In genomic region chr16:89299357-89300111, GRCh38 we compare ENCODE assay signal across 8 cellular contexts.
DNase-seq lines count a peak whose midpoint lies in the region; ATAC-seq, FAIRE-seq and TF ChIP-seq lines count a peak whose summit lies in the region.
"Not testable (repeated sequence)": the region's sequence is repeated elsewhere in the genome, so short reads cannot be mapped to it uniquely, and the experiment has no call there.

No MANE protein-coding gene starts in this region.

- not testable (repeated sequence) for H3K27me3 ChIP-seq in Caco-2 (replicated peaks; ENCODE audit: control insufficient read depth, insufficient read depth, low read length); K562 (ENCODE audit: control insufficient read depth in 2 of 2, insufficient read depth in 2 of 2, low read length in 2 of 2); left ventricle myocardium inferior (ENCODE audit: low read depth); neuronal stem cell (ENCODE audit: control insufficient read depth in 3 of 3, insufficient read depth in 3 of 3, low read depth in 1 of 3, low read length in 3 of 3); skeletal muscle tissue (ENCODE audit: control insufficient read depth in 3 of 3, insufficient read depth in 3 of 3, low read length in 3 of 3); thoracic aorta (replicated peaks; ENCODE audit: insufficient read depth); vagina

- not testable (repeated sequence) for TF ChIP-seq EP300 in K562 (IDR thresholded peaks at IDR 0.05; ENCODE audit: low read length)

- POLR2A ChIA-PET in Caco-2 (lab: Charles Lee); K562 (lab: Yijun Ruan, JAX): not testable (repeated sequence)

- not testable (repeated sequence) for TF ChIP-seq CTCF in Caco-2 (IDR thresholded peaks at IDR 0.05; ENCODE audit: insufficient read depth in 1 of 2, low read depth in 1 of 2, low read length in 1 of 2, severe bottlenecking in 1 of 2, unreplicated experiment in 1 of 2); K562 (IDR thresholded peaks at IDR 0.05 in 2 of 3, conservative IDR thresholded peaks at IDR 0.05 in 1 of 3; ENCODE audit: insufficient read depth in 2 of 3, low read depth in 1 of 3, low read length in 3 of 3); left ventricle myocardium inferior (IDR thresholded peaks at IDR 0.05; ENCODE audit: borderline replicate concordance); thoracic aorta (IDR thresholded peaks at IDR 0.05); vagina (IDR thresholded peaks at IDR 0.05)

- 100% methylated on average over 5 of the region's 10 CpGs for WGBS in K562 (ENCODE audit: insufficient coverage, low coverage, missing lambda C conversion rate)
- no CpG with 5 or more reads among the region's 10 CpGs for WGBS in neuronal stem cell (ENCODE audit: extremely low coverage in 2 of 2, insufficient read length in 2 of 2, insufficient replicate concordance in 1 of 2), 2 donors

- in situ Hi-C loops in K562 (cut with MboI) = not testable (repeated sequence)

- not testable (repeated sequence) for ATAC-seq in K562; effector memory CD8-positive, alpha-beta T cell (replicated peaks); thoracic aorta (ENCODE audit: insufficient number of reproducible peaks, low FRiP score, low read depth)

- H3K79me2 ChIP-seq in K562 (ENCODE audit: control insufficient read depth, insufficient read depth, low read length) = peaks cover 84% of the 10 kb centered on the region

- H3K36me3 ChIP-seq in Caco-2 (ENCODE audit: control insufficient read depth, insufficient read depth, low read length); left ventricle myocardium inferior: not testable (repeated sequence)
- H3K36me3 ChIP-seq in K562 (ENCODE audit: control insufficient read depth, insufficient read depth, low read length) = peaks cover 64% of the 10 kb centered on the region; the same call in 2 of the 3 replicates
- H3K36me3 ChIP-seq in neuronal stem cell (replicated peaks in 1 of 2; ENCODE audit: control insufficient read depth in 2 of 2, insufficient read depth in 2 of 2, low read length in 2 of 2) = peaks cover 33 to 79% of the 10 kb centered on the region in 2 donors
- peaks cover 13 to 19% (median 19%) of the 10 kb centered on the region in 3 donors for H3K36me3 ChIP-seq in skeletal muscle tissue (ENCODE audit: control insufficient read depth in 3 of 3, insufficient read depth in 3 of 3, low read length in 3 of 3)
- H3K36me3 ChIP-seq in thoracic aorta = peaks cover 11% of the 10 kb centered on the region
- peaks cover 0 to 16% of the 10 kb centered on the region in 2 donors for H3K36me3 ChIP-seq in vagina

- not testable (repeated sequence) for H2AFZ ChIP-seq in K562 (ENCODE audit: low read depth, low read length); neuronal stem cell (ENCODE audit: low read length)

- H3K4me2 ChIP-seq in K562 (ENCODE audit: insufficient read depth, low read length); neuronal stem cell (ENCODE audit: insufficient read depth, low read length, poor library complexity, severe bottlenecking): not testable (repeated sequence)

- not testable (repeated sequence) for H3K27ac ChIP-seq in K562 (ENCODE audit: extremely low read depth, low read depth, low read length); neuronal stem cell (replicated peaks; ENCODE audit: low read length)
- peak overlapping the region; percentile 97 for H3K27ac ChIP-seq in left ventricle myocardium inferior (replicated peaks)
- H3K27ac ChIP-seq in skeletal muscle tissue (ENCODE audit: low read depth, low read length) = peak overlapping the region; percentile 79
- peak overlapping the region; percentile 70 to 91 for H3K27ac ChIP-seq in thoracic aorta
- H3K27ac ChIP-seq in vagina = peak overlapping the region; percentile 84

- not testable (repeated sequence) for H2BK5ac ChIP-seq in neuronal stem cell (ENCODE audit: low read length)

- CTCF ChIA-PET in Caco-2 (lab: Charles Lee); K562 (lab: Yijun Ruan, JAX; ENCODE audit: low intra/inter-chr PET ratio): not testable (repeated sequence)

- H3K4me3 ChIP-seq in Caco-2 (ENCODE audit: low read depth, low read length); K562; left ventricle myocardium inferior; neuronal stem cell (ENCODE audit: low read length in 2 of 2); skeletal muscle tissue (ENCODE audit: low read length in 3 of 3); thoracic aorta; vagina: not testable (repeated sequence)

- H3K27ac Mint-ChIP-seq in Caco-2 (ENCODE audit: unreplicated experiment) = peak overlapping the region; percentile 45
- peak overlapping the region; percentile 58 to 59 for H3K27ac Mint-ChIP-seq in effector memory CD8-positive, alpha-beta T cell

- TF ChIP-seq RAD21 in K562 (CRISPR knock-in tag; conservative IDR thresholded peaks at IDR 0.05 in 1 of 2, IDR thresholded peaks at IDR 0.05 in 1 of 2) = not testable (repeated sequence)

- H3K4me1 Mint-ChIP-seq in Caco-2 (ENCODE audit: low read depth, unreplicated experiment) = peaks cover 14% of the 10 kb centered on the region
- peaks cover 50% of the 10 kb centered on the region in 2 donors for H3K4me1 Mint-ChIP-seq in effector memory CD8-positive, alpha-beta T cell (ENCODE audit: low read depth in 2 of 2)

- FAIRE-seq in K562 (lab: Jason Lieb, UNC) = not testable (repeated sequence)

- H3K36me3 Mint-ChIP-seq in Caco-2 (ENCODE audit: insufficient read depth, unreplicated experiment) = peaks cover 93% of the 10 kb centered on the region
- peaks cover 44% of the 10 kb centered on the region for H3K36me3 Mint-ChIP-seq in effector memory CD8-positive, alpha-beta T cell (ENCODE audit: insufficient read depth)

- not testable (repeated sequence) for H4K8ac ChIP-seq in neuronal stem cell (ENCODE audit: low read depth, low read length)

- H3K4ac ChIP-seq in neuronal stem cell (ENCODE audit: low read length) = not testable (repeated sequence)

- not testable (repeated sequence) for TF ChIP-seq POLR2A in K562 (conservative IDR thresholded peaks at IDR 0.05); vagina (IDR thresholded peaks at IDR 0.05)

- H3K23ac ChIP-seq in neuronal stem cell (ENCODE audit: low read depth, low read length, poor library complexity) = peak overlapping the region; percentile 93

- not testable (repeated sequence) for H3K27me3 Mint-ChIP-seq in Caco-2 (ENCODE audit: insufficient read depth, unreplicated experiment); effector memory CD8-positive, alpha-beta T cell

- H3K9me3 Mint-ChIP-seq in Caco-2 (ENCODE audit: unreplicated experiment); effector memory CD8-positive, alpha-beta T cell: not testable (repeated sequence)

- H2BK120ac ChIP-seq in neuronal stem cell (ENCODE audit: low read depth, low read length) = not testable (repeated sequence)

- not testable (repeated sequence) for H2BK15ac ChIP-seq in neuronal stem cell (ENCODE audit: low read length)

- BruUV-seq in Caco-2 (replicated peaks; lab: Mats Ljungman, UMichigan); K562 (replicated peaks; lab: Mats Ljungman, UMichigan): not testable (repeated sequence)

- not testable (repeated sequence) for H3K4me3 Mint-ChIP-seq in Caco-2 (ENCODE audit: unreplicated experiment); effector memory CD8-positive, alpha-beta T cell

- H3K9me3 ChIP-seq in Caco-2; K562 (replicated peaks; ENCODE audit: control insufficient read depth, insufficient read depth, low read depth, low read length); left ventricle myocardium inferior (replicated peaks); neuronal stem cell (replicated peaks in 1 of 2; ENCODE audit: control insufficient read depth in 2 of 2, insufficient read depth in 1 of 2, low read depth in 1 of 2, low read length in 2 of 2); skeletal muscle tissue (ENCODE audit: control insufficient read depth in 3 of 3, low read length in 3 of 3); thoracic aorta; vagina: not testable (repeated sequence)

- not testable (repeated sequence) for DNase-seq in Caco-2; K562 (ENCODE audit: extremely low read depth in 1 of 4, low spot score in 3 of 4); effector memory CD8-positive, alpha-beta T cell; left ventricle myocardium inferior; neuronal stem cell (ENCODE audit: low spot score); thoracic aorta (ENCODE audit: low spot score); vagina (ENCODE audit: extremely low spot score in 2 of 2)

- intact Hi-C loops in Caco-2 (cut with micrococcal nuclease; ENCODE audit: unreplicated experiment); K562 (cut with micrococcal nuclease); left ventricle myocardium inferior (cut with micrococcal nuclease); vagina (cut with DNase I): not testable (repeated sequence)

- peaks cover 37% of the 10 kb centered on the region for H3K79me1 ChIP-seq in neuronal stem cell (ENCODE audit: low read depth, low read length)

- H4K91ac ChIP-seq in neuronal stem cell (ENCODE audit: low read depth, low read length, poor library complexity) = not testable (repeated sequence)

- peaks cover 31% of the 10 kb centered on the region for H4K20me1 ChIP-seq in K562 (replicated peaks; ENCODE audit: control insufficient read depth, insufficient read depth, low read length)

- H3K18ac ChIP-seq in neuronal stem cell (ENCODE audit: low read length) = not testable (repeated sequence)

- not testable (repeated sequence) for H3K14ac ChIP-seq in neuronal stem cell (ENCODE audit: low read length)

- peaks cover 16% of the 10 kb centered on the region for H3K9me1 ChIP-seq in K562 (ENCODE audit: control insufficient read depth, insufficient read depth, low read length)

- not testable (repeated sequence) for H2AK5ac ChIP-seq in neuronal stem cell (ENCODE audit: low read depth, low read length)

- not testable (repeated sequence) for H2BK12ac ChIP-seq in neuronal stem cell (ENCODE audit: low read length)

- H3K9ac ChIP-seq in K562 (ENCODE audit: insufficient read depth in 1 of 2, low read depth in 2 of 2, low read length in 2 of 2) = not testable (repeated sequence)
- H3K9ac ChIP-seq in neuronal stem cell (ENCODE audit: low read depth, low read length, poor library complexity) (peak overlapping the region; percentile 21), skeletal muscle tissue (ENCODE audit: low read depth in 1 of 3, low read length in 3 of 3) (peak overlapping the region in 1 of 3 donors; percentile 50)

- H3K4me1 ChIP-seq in Caco-2 = not testable (repeated sequence)
- H3K4me1 ChIP-seq in K562 (replicated peaks in 1 of 2; ENCODE audit: control insufficient read depth in 2 of 2, insufficient read depth in 2 of 2, low read length in 2 of 2) = peaks cover 0 to 50% of the 10 kb centered on the region in 2 experiments; a peak in 2 of 5 replicates
- peaks cover 70% of the 10 kb centered on the region for H3K4me1 ChIP-seq in left ventricle myocardium inferior
- peaks cover 24 to 26% of the 10 kb centered on the region in 2 donors for H3K4me1 ChIP-seq in neuronal stem cell (ENCODE audit: control insufficient read depth in 2 of 2, insufficient read depth in 1 of 2, low read depth in 1 of 2, low read length in 2 of 2)
- H3K4me1 ChIP-seq in skeletal muscle tissue (ENCODE audit: control insufficient read depth in 3 of 3, insufficient read depth in 3 of 3, low read length in 3 of 3) = peaks cover 30 to 74% (median 43%) of the 10 kb centered on the region in 3 donors
- peaks cover 24 to 40% of the 10 kb centered on the region in 2 donors for H3K4me1 ChIP-seq in thoracic aorta (ENCODE audit: control insufficient read depth in 1 of 2, low read depth in 2 of 2)
- peaks cover 64% of the 10 kb centered on the region for H3K4me1 ChIP-seq in vagina
